8 cellular contexts compared by ENCODE assay signal in genomic region chr19:9140159-9140874, GRCh38. TPM values are rescaled to one million over a fixed set of nuclear protein-coding genes. Genes with fewer than 3 reads are reported as not detected.
A peak's percentile ranks its signal among the peaks of the same experiment; 100 is the strongest.
DNase-seq lines count a peak whose midpoint lies in the region; ATAC-seq and TF ChIP-seq lines count a peak whose summit lies in the region.

Gene ZNF317 (plus strand): TSS chr19:9140397. CDS start chr19:9156017, 15,620 bp downstream.

- H3K27me3 ChIP-seq in ACC112 (ENCODE audit: insufficient read depth, low read length): no peaks in the 10 kb centered on the region

- H3K4me3 Mint-ChIP-seq in immature natural killer cell: peak within 1 kb of the TSS; percentile 88 to 99 (median 97)

- H3K36me3 Mint-ChIP-seq in immature natural killer cell: peaks cover 8 to 15% (median 9%) of the 10 kb centered on the region in 3 donors

- TF ChIP-seq CTCF in WI38 (IDR thresholded peaks at IDR 0.05; ENCODE audit: low read depth, low read length): no peak

- H3K79me2 ChIP-seq in ACC112 (ENCODE audit: control insufficient read depth, insufficient read depth, low read length, unreplicated experiment): peaks cover 50% of the 10 kb centered on the region

- H3K4me3 ChIP-seq in ACC112 (ENCODE audit: low read depth, low read length) (peak within 1 kb of the TSS; percentile 99), WI38 (ENCODE audit: low read depth, low read length) (peak within 1 kb of the TSS; percentile 99)

- H3K9me3 Mint-ChIP-seq in immature natural killer cell: peaks cover 0 to 10% (median 6%) of the 10 kb centered on the region in 6 donors

- H3K27me3 Mint-ChIP-seq in immature natural killer cell (ENCODE audit: low read depth in 3 of 3): peaks cover 0 to 1% (median 0%) of the 10 kb centered on the region in 3 donors

- peak; percentile 92 for ATAC-seq in GM18873 (IDR thresholded peaks at IDR 0.05; ENCODE audit: low FRiP score, unreplicated experiment)
- ATAC-seq in HG03139 (IDR thresholded peaks at IDR 0.05; ENCODE audit: unreplicated experiment): peak; percentile 93

- peak within 1 kb of the TSS; percentile 90 to 98 (median 97) for H3K27ac Mint-ChIP-seq in immature natural killer cell

- H3K36me3 ChIP-seq in ACC112 (ENCODE audit: insufficient read depth, low read length): peaks cover 17% of the 10 kb centered on the region

- peak within 1 kb of the TSS; percentile 98 for H2AFZ ChIP-seq in ACC112 (ENCODE audit: low read length, unreplicated experiment)

- DNase-seq in NCI-H2227 treated with DMSO at 0.1 percent for 48 hours (lab: John Stamatoyannopoulos, UW): peak; percentile 77
- peak; percentile 35 to 94 (median 83) for DNase-seq in caudate nucleus (lab: John Stamatoyannopoulos, UW)
- peak; percentile 88 to 89 (median 89) for DNase-seq in immature natural killer cell
- DNase-seq in smooth muscle cell of the brain vasculature (ENCODE audit: low read depth, low spot score): peak; percentile 82

- H3K4me1 ChIP-seq in ACC112 (ENCODE audit: control insufficient read depth, insufficient read depth, low read length, unreplicated experiment): peaks cover 11% of the 10 kb centered on the region

- H3K4me1 Mint-ChIP-seq in immature natural killer cell: peaks cover 36 to 56% of the 10 kb centered on the region in 2 donors

- H3K27ac ChIP-seq in ACC112 (ENCODE audit: low read depth, low read length) (peak within 1 kb of the TSS; percentile 69), caudate nucleus (ENCODE audit: low read depth, low read length) (peak within 1 kb of the TSS; percentile 75)

RNA-seq across cellular contexts. Expression of gene ZNF317, which starts in this region (rescaled TPM):
- polyA plus RNA-seq in immature natural killer cell: 10 to 100 TPM; 20.3 to 40.4 (median 21.5) TPM

Comparison
In these comparisons a context has a peak if more than half of its experiments do, and no peak if none do; other contexts are left out.
1. Peak in every context shown above with its lines: DNase-seq, ATAC-seq, H3K4me3 ChIP-seq and H3K27ac ChIP-seq.